1 cellular context compared by ENCODE assay signal in the genomic region with DNA sequence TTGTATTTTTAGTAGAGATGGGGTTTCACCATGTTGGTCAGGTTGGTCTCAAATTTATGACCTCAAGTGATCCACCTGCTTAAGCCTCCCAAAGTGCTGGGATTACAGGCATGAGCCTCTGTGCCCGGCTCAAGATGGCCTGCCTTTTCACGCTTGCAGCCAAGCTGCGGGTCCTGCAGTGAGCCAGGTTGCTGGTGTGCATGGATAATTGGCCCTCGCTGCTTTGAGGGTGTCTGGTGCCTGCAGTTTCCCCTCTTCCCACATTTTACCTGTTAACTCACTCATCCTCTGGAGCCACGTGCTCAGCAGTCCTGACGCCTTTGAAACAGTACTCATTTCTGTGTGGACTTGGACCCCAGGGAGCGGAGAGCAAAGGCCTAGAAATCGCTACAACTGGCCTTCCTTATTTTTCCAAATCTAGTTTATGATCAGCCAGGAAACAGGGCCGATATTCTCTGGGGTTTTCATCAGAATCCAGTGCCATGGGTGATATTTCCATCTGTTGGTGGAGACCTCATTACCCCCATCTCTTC.
TF ChIP-seq lines count a peak whose summit lies in the region.

No MANE protein-coding gene starts in this region.

TF ChIP-seq in K562, 482 proteins besides CTCF, POLR2A, EP300 and RAD21:
- TF ChIP-seq BRD9 (IDR thresholded peaks at IDR 0.05; ENCODE audit: low read depth, partially characterized antibody) (no peak), SREBF2 (CRISPR knock-in tag; IDR thresholded peaks at IDR 0.05) (no peak), SMAD3 (CRISPR knock-in tag; conservative IDR thresholded peaks at IDR 0.05) (no peak), NRF1 (conservative IDR thresholded peaks at IDR 0.05 in 1 of 2, IDR thresholded peaks at IDR 0.05 in 1 of 2) (no peak), HSF4 (CRISPR knock-in tag; IDR thresholded peaks at IDR 0.05; ENCODE audit: borderline replicate concordance) (no peak)
TF ChIP-seq in K562: peak in this region for 0.
